1 cellular context compared by ENCODE assay signal in genomic region chr13:20165417-20166257, GRCh38.
TF ChIP-seq lines count a peak whose summit lies in the region.

No MANE protein-coding gene starts in this region.

TF ChIP-seq in GM23338, 12 proteins besides CTCF, POLR2A, EP300 and RAD21 (continued from another document):
- TF ChIP-seq ZNF462 (CRISPR knock-in tag; IDR thresholded peaks at IDR 0.05) (no peak), POLR2AphosphoS5 (IDR thresholded peaks at IDR 0.05; ENCODE audit: low read depth) (no peak), CREB1 (CRISPR knock-in tag; IDR thresholded peaks at IDR 0.05; ENCODE audit: low read depth) (no peak), JUNB (IDR thresholded peaks at IDR 0.05; ENCODE audit: unreplicated experiment) (no peak), NANOG (IDR thresholded peaks at IDR 0.05; ENCODE audit: borderline replicate concordance) (no peak)
